Comparison of ENCODE assay signal across 22 cellular contexts in genomic region chr1:176566004-176566975, GRCh38.
DNase-seq lines count a peak whose midpoint lies in the region; ATAC-seq and TF ChIP-seq lines count a peak whose summit lies in the region.
"Had no signal": no experiment of that assay in that cellular context is flagged by ENCODE, and none has a peak within 500 bp of the region (broad histone marks: within the 10 kb centered on the region; RNA-seq: fewer than 3 reads in every experiment).

No MANE protein-coding gene starts in this region.

- H3K14ac ChIP-seq in trophoblast cell (ENCODE audit: low read length) = no peak overlapping the region

- no peak overlapping the region for H3K23ac ChIP-seq in trophoblast cell (ENCODE audit: low read length)

- no peak overlapping the region for H4K8ac ChIP-seq in trophoblast cell (ENCODE audit: low read depth, low read length)

- H3K27me3 ChIP-seq in ACC112 (ENCODE audit: insufficient read depth, low read length) (no peaks in the 10 kb centered on the region), fibroblast of lung (ENCODE audit: control insufficient read depth, insufficient read depth, low read length) (no peaks in the 10 kb centered on the region), trophoblast cell (ENCODE audit: insufficient read depth, low read length) (no peaks in the 10 kb centered on the region)
- H3K27me3 ChIP-seq: BLaER1 treated with 17β-estradiol and CSF1 and Interleukin-3, amounts not matched to agents 10 nM and 100 nM; cardiac muscle cell had no signal

- peak; percentile 11 for DNase-seq in HT1080 (ENCODE audit: low read depth)
- peak; percentile 10 to 48 for DNase-seq in fibroblast of lung (ENCODE audit: low read depth in 2 of 2)
- DNase-seq in trophoblast cell = no peak
- DNase-seq in effector CD8-positive, alpha-beta T cell (lab: John Stamatoyannopoulos, UW) = no peak
- no peak for DNase-seq in SKM-1 (lab: John Stamatoyannopoulos, UW; ENCODE audit: unreplicated experiment)
- DNase-seq: activated CD4-positive, alpha-beta T cell treated with anti-CD3 and anti-CD28 coated beads, Interleukin-2, amount 10 ng/mL, durations not matched to agents 24 days and 14 days; activated naive CD4-positive, alpha-beta T cell; activated T-cell treated with anti-CD3 and anti-CD28 coated beads, Interleukin-2, amount 50 U/mL, for 48 hours; H7; Karpas-422; naive thymus-derived CD8-positive, alpha-beta T cell; NCI-H1694 treated with DMSO at 0.1 percent for 48 hours; NCI-H2171; NCI-H69; retina had no signal

- H3K4me2 ChIP-seq in fibroblast of lung (ENCODE audit: extremely low read depth, insufficient read depth, low read length) (peak overlapping the region; percentile 48), trophoblast cell (ENCODE audit: low read length) (no peak overlapping the region)
- H3K4me2 ChIP-seq: A549; BLaER1 treated with 17β-estradiol and CSF1 and Interleukin-3, amounts not matched to agents 10 nM and 100 nM had no signal

- H4K20me1 ChIP-seq in fibroblast of lung (ENCODE audit: control insufficient read depth, extremely low read depth, insufficient read depth, low read length) = no peaks in the 10 kb centered on the region
- H4K20me1 ChIP-seq: BLaER1 treated with 17β-estradiol and CSF1 and Interleukin-3, amounts not matched to agents 10 nM and 100 nM had no signal

- ATAC-seq in HG02763 (IDR thresholded peaks at IDR 0.05; ENCODE audit: unreplicated experiment) = no peak
- no peak for ATAC-seq in HG02571 (IDR thresholded peaks at IDR 0.05; ENCODE audit: unreplicated experiment)
- ATAC-seq: A549; naive thymus-derived CD8-positive, alpha-beta T cell; SK-N-SH treated with all-trans-retinoic acid at 6 μM for 48 hours had no signal

- H4K12ac ChIP-seq in trophoblast cell (ENCODE audit: low read depth, low read length) = no peak overlapping the region

- WGBS in trophoblast cell (ENCODE audit: extremely low coverage, insufficient coverage, insufficient read length) = no CpG with 5 or more reads among the region's 2 CpGs

- H2BK120ac ChIP-seq in trophoblast cell (ENCODE audit: insufficient read depth, low read length, poor library complexity) = peak overlapping the region; percentile 18

- H2AFZ ChIP-seq in ACC112 (ENCODE audit: low read length, unreplicated experiment) (no peak overlapping the region), fibroblast of lung (ENCODE audit: low read length) (no peak overlapping the region), trophoblast cell (ENCODE audit: insufficient read depth, low read length, poor library complexity) (no peak overlapping the region)

- no peaks in the 10 kb centered on the region for H3K36me3 ChIP-seq in ACC112 (ENCODE audit: insufficient read depth, low read length)
- no peaks in the 10 kb centered on the region for H3K36me3 ChIP-seq in fibroblast of lung (ENCODE audit: control insufficient read depth, insufficient read depth, low read length)
- peaks cover 0 to 3% of the 10 kb centered on the region in 2 experiments for H3K36me3 ChIP-seq in trophoblast cell (ENCODE audit: control insufficient read depth in 1 of 2, insufficient read depth in 2 of 2, low read length in 2 of 2)
- H3K36me3 ChIP-seq: BLaER1 treated with 17β-estradiol and CSF1 and Interleukin-3, amounts not matched to agents 10 nM and 100 nM; cardiac muscle cell had no signal

- H2BK5ac ChIP-seq in trophoblast cell (ENCODE audit: low read depth, low read length, poor library complexity) = no peak overlapping the region

- H3K4me3 ChIP-seq in ACC112 (ENCODE audit: low read depth, low read length) = peak overlapping the region; percentile 63
- no peak overlapping the region for H3K4me3 ChIP-seq in fibroblast of lung (replicated peaks in 1 of 4; ENCODE audit: control extremely low read depth in 1 of 4, insufficient read depth in 1 of 4, low read depth in 3 of 4, low read length in 4 of 4)
- H3K4me3 ChIP-seq in trophoblast cell (ENCODE audit: low read depth, low read length) = no peak overlapping the region
- H3K4me3 ChIP-seq: A549; BLaER1 treated with 17β-estradiol and CSF1 and Interleukin-3, amounts not matched to agents 10 nM and 100 nM; cardiac muscle cell had no signal

- H3K79me2 ChIP-seq in ACC112 (ENCODE audit: control insufficient read depth, insufficient read depth, low read length, unreplicated experiment) = no peaks in the 10 kb centered on the region
- H3K79me2 ChIP-seq in fibroblast of lung (ENCODE audit: control insufficient read depth, insufficient read depth, low read length) = no peaks in the 10 kb centered on the region
- H3K79me2 ChIP-seq in trophoblast cell (ENCODE audit: control insufficient read depth, insufficient read depth, low read length, poor library complexity) = no peaks in the 10 kb centered on the region

- H3K18ac ChIP-seq in trophoblast cell (ENCODE audit: low read length) = no peak overlapping the region

- no peak for TF ChIP-seq CTCF in fibroblast of lung (conservative IDR thresholded peaks at IDR 0.05 in 1 of 2, IDR thresholded peaks at IDR 0.05 in 1 of 2; ENCODE audit: low read depth in 1 of 2, low read length in 2 of 2)

- no peak overlapping the region for H2AK5ac ChIP-seq in trophoblast cell (ENCODE audit: low read length)

- no peak overlapping the region for H2BK12ac ChIP-seq in trophoblast cell (ENCODE audit: low read length)

- H3K9ac ChIP-seq in fibroblast of lung (ENCODE audit: insufficient read depth, low read length) = no peak overlapping the region
- no peak overlapping the region for H3K9ac ChIP-seq in trophoblast cell (ENCODE audit: low read length)
- H3K9ac ChIP-seq: BLaER1 treated with 17β-estradiol and CSF1 and Interleukin-3, amounts not matched to agents 10 nM and 100 nM had no signal

- H3K27ac ChIP-seq in ACC112 (ENCODE audit: low read depth, low read length) = peak overlapping the region; percentile 92
- H3K27ac ChIP-seq in fibroblast of lung (ENCODE audit: insufficient read depth, low read length) = peak overlapping the region; percentile 6
- H3K27ac ChIP-seq in trophoblast cell (ENCODE audit: low read depth, low read length) = no peak overlapping the region
- H3K27ac ChIP-seq: A549; BLaER1 treated with 17β-estradiol and CSF1 and Interleukin-3, amounts not matched to agents 10 nM and 100 nM; cardiac muscle cell had no signal

- H3K9me3 ChIP-seq in fibroblast of lung (ENCODE audit: control insufficient read depth, insufficient read depth, low read depth, low read length) (no peaks in the 10 kb centered on the region), trophoblast cell (ENCODE audit: insufficient read depth, low read depth, low read length) (peaks cover 2% of the 10 kb centered on the region)
- H3K9me3 ChIP-seq: A549; BLaER1 treated with 17β-estradiol and CSF1 and Interleukin-3, amounts not matched to agents 10 nM and 100 nM had no signal

- peaks cover 5% of the 10 kb centered on the region for H3K79me1 ChIP-seq in trophoblast cell (ENCODE audit: low read length)

- H3K4ac ChIP-seq in trophoblast cell (ENCODE audit: low read depth, low read length) = no peak overlapping the region

- peaks cover 36% of the 10 kb centered on the region for H3K4me1 ChIP-seq in ACC112 (ENCODE audit: control insufficient read depth, insufficient read depth, low read length, unreplicated experiment)
- peaks cover 6% of the 10 kb centered on the region for H3K4me1 ChIP-seq in fibroblast of lung (ENCODE audit: control insufficient read depth, extremely low read depth, insufficient read depth, low read length)
- H3K4me1 ChIP-seq in trophoblast cell (ENCODE audit: control insufficient read depth in 1 of 2, insufficient read depth in 2 of 2, low read length in 2 of 2) = peaks cover 11 to 13% of the 10 kb centered on the region in 2 experiments

- H4K91ac ChIP-seq in trophoblast cell (ENCODE audit: low read depth, low read length) = peak overlapping the region; percentile 67

Comparison
In these comparisons a context has a peak if more than half of its experiments do, and no peak if none do; other contexts are left out.
1. DNase-seq: peak in HT1080 (single experiment) and fibroblast of lung (2 of 2); none in trophoblast cell (0 of 2), effector CD8-positive, alpha-beta T cell (single experiment) and SKM-1 (single experiment).